ENCODE assay signal across 8 cellular contexts in the genomic region with DNA sequence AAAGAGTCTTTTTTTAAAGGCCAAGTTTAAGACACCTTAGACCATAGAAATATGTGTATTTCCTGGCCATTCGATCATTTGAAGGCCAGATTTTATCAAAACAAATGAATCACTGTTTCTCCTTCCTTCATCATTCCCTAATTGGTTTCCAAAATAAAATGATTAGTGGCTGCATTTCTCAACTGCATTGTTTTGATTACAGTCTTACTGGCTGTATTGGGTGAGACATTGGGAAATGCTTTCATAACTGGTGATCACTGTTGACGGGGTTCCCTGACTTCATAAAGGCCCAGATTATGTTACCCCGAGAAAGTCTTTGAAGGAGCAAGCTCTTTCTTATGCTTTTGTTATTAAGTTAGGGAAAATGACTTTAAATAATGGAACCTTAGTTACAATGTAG. TPM values are rescaled to one million over a fixed set of nuclear protein-coding genes. Genes with fewer than 3 reads are reported as not detected.
A peak's percentile ranks its signal among the peaks of the same experiment; 100 is the strongest.
DNase-seq lines count a peak whose midpoint lies in the region; FAIRE-seq and TF ChIP-seq lines count a peak whose summit lies in the region.
"Not testable (repeated sequence)": the region's sequence is repeated elsewhere in the genome, so short reads cannot be mapped to it uniquely, and the experiment has no call there.

No MANE protein-coding gene starts in this region.

- TF ChIP-seq CTCF in AG09309 (IDR thresholded peaks at IDR 0.05; ENCODE audit: control insufficient read depth, insufficient read depth, low read depth, low read length, missing control alignments); astrocyte (IDR thresholded peaks at IDR 0.05; ENCODE audit: insufficient read depth, low read depth, low read length); endothelial cell of umbilical vein (IDR thresholded peaks at IDR 0.05; ENCODE audit: extremely low read depth in 1 of 2, insufficient read depth in 1 of 2, low read depth in 1 of 2, low read length in 2 of 2); foreskin fibroblast (IDR thresholded peaks at IDR 0.05; ENCODE audit: low read depth, low read length); thyroid gland (IDR thresholded peaks at IDR 0.05): not testable (repeated sequence)

- H3K79me2 ChIP-seq in astrocyte (ENCODE audit: insufficient read depth, low read length) (peaks cover 69% of the 10 kb centered on the region), endothelial cell of umbilical vein (ENCODE audit: control insufficient read depth, insufficient read depth, low read length) (peaks cover 26% of the 10 kb centered on the region)

- not testable (repeated sequence) for H3K36me3 Mint-ChIP-seq in astrocyte (ENCODE audit: low read depth, unreplicated experiment)

- intact Hi-C loops in endothelial cell of umbilical vein (cut with micrococcal nuclease); thyroid gland (cut with DNase I): not testable (repeated sequence)

- BruUV-seq in endothelial cell of umbilical vein (replicated peaks; lab: Mats Ljungman, UMichigan), result not testable (repeated sequence)

- not testable (repeated sequence) for FAIRE-seq in astrocyte (lab: Jason Lieb, UNC); endothelial cell of umbilical vein (lab: Jason Lieb, UNC)

- H3K27me3 Mint-ChIP-seq in astrocyte (ENCODE audit: low read depth, unreplicated experiment), result not testable (repeated sequence)

- not testable (repeated sequence) for H3K27ac Mint-ChIP-seq in astrocyte (ENCODE audit: unreplicated experiment)

- POLR2A ChIA-PET in endothelial cell of umbilical vein (lab: Charles Lee), result not testable (repeated sequence)

- CTCF ChIA-PET in endothelial cell of umbilical vein (lab: Charles Lee), result interaction anchor here (0.9 to 2.2 kb wide), 3 partner anchors 8 to 72 kb away, joined by 3 to 10 read pairs (median 3); no protein-coding TSS in a partner anchor

- dilution Hi-C loops in endothelial cell of umbilical vein (cut with MboI; ENCODE audit: extremely low pct_ligation_motif_present, low sequenced_read_pairs), result not testable (repeated sequence)

- H3K9ac ChIP-seq in astrocyte (ENCODE audit: low read length), result peak overlapping the region; percentile 20
- not testable (repeated sequence) for H3K9ac ChIP-seq in endothelial cell of umbilical vein (replicated peaks; ENCODE audit: extremely low read depth, insufficient read depth, low read length)

- not testable (repeated sequence) for H2AFZ ChIP-seq in astrocyte (ENCODE audit: low read depth, low read length); endothelial cell of umbilical vein (ENCODE audit: low read depth, low read length)

- H3K36me3 ChIP-seq in astrocyte (ENCODE audit: insufficient read depth, low read length); endothelial cell of umbilical vein (ENCODE audit: control insufficient read depth in 2 of 2, extremely low read depth in 1 of 2, insufficient read depth in 2 of 2, low read length in 2 of 2); thyroid gland: not testable (repeated sequence)

- H4K20me1 ChIP-seq in astrocyte (ENCODE audit: insufficient read depth, low read length), result peaks cover 37% of the 10 kb centered on the region
- not testable (repeated sequence) for H4K20me1 ChIP-seq in endothelial cell of umbilical vein (replicated peaks; ENCODE audit: control insufficient read depth, extremely low read depth, insufficient read depth, low read length)

- H3K4me3 Mint-ChIP-seq in astrocyte (ENCODE audit: unreplicated experiment), result not testable (repeated sequence)

- not testable (repeated sequence) for H3K4me1 Mint-ChIP-seq in astrocyte (ENCODE audit: low read depth, unreplicated experiment)

- not testable (repeated sequence) for H3K4me3 ChIP-seq in AG09309 (ENCODE audit: control insufficient read depth, low read depth, low read length); astrocyte (ENCODE audit: insufficient read depth, low read depth, low read length); endothelial cell of umbilical vein (replicated peaks in 1 of 3; ENCODE audit: insufficient read depth in 1 of 3, low read depth in 1 of 3, low read length in 3 of 3); foreskin fibroblast (ENCODE audit: low read depth in 1 of 2, low read length in 2 of 2); thyroid gland (replicated peaks in 1 of 3)

- not testable (repeated sequence) for H3K27me3 ChIP-seq in astrocyte (ENCODE audit: insufficient read depth, low read length); endothelial cell of umbilical vein (ENCODE audit: control insufficient read depth in 2 of 2, insufficient read depth in 2 of 2, low read length in 2 of 2); layer of hippocampus (ENCODE audit: control insufficient read depth, insufficient read depth, low read length); thyroid gland

- H3K9me1 ChIP-seq in endothelial cell of umbilical vein (replicated peaks; ENCODE audit: control insufficient read depth, extremely low read depth, insufficient read depth, low read length), result not testable (repeated sequence)

- H3K27ac ChIP-seq in astrocyte (ENCODE audit: low read depth, low read length) (peak overlapping the region; percentile 25), endothelial cell of umbilical vein (ENCODE audit: insufficient read depth, low read depth, low read length) (peak overlapping the region; percentile 54), layer of hippocampus (ENCODE audit: low read depth, low read length) (peak overlapping the region; percentile 2), thyroid gland (peak overlapping the region; percentile 73 to 92 (median 85))

- not testable (repeated sequence) for H3K9me3 ChIP-seq in astrocyte (ENCODE audit: insufficient read depth, low read depth, low read length); endothelial cell of umbilical vein (replicated peaks; ENCODE audit: control insufficient read depth, insufficient read depth, low read length); thyroid gland

- H3K4me1 ChIP-seq in astrocyte (ENCODE audit: insufficient read depth, low read length) (peaks cover 13% of the 10 kb centered on the region), endothelial cell of umbilical vein (ENCODE audit: control insufficient read depth, extremely low read depth, insufficient read depth, low read length) (peaks cover 27% of the 10 kb centered on the region), thyroid gland (peaks cover 25 to 27% of the 10 kb centered on the region in 2 donors)

- H3K9me3 Mint-ChIP-seq in astrocyte (ENCODE audit: unreplicated experiment), result peaks cover 10% of the 10 kb centered on the region

- not testable (repeated sequence) for TF ChIP-seq POLR2A in endothelial cell of umbilical vein (IDR thresholded peaks at IDR 0.05; ENCODE audit: low read depth, low read length); thyroid gland (IDR thresholded peaks at IDR 0.05)

- peak overlapping the region; percentile 17 for H3K4me2 ChIP-seq in astrocyte (ENCODE audit: low read length)
- peak overlapping the region; percentile 53 for H3K4me2 ChIP-seq in endothelial cell of umbilical vein (ENCODE audit: insufficient read depth, low read length)

- 68 to 74% methylated on average over 3 of the region's 3 CpGs for WGBS in thyroid gland, 2 donors

- DNase-seq in AG09309 (ENCODE audit: low read depth), result peak; percentile 67
- peak; percentile 82 for DNase-seq in HCEC 1CT
- peak; percentile 74 for DNase-seq in astrocyte (ENCODE audit: low read depth)
- peak; percentile 70 for DNase-seq in endothelial cell of umbilical vein (ENCODE audit: low read depth, low spot score)
- DNase-seq in foreskin fibroblast, result peak; percentile 74 to 86
- peak; percentile 37 for DNase-seq in renal cortical epithelial cell (ENCODE audit: low read depth)
- DNase-seq in thyroid gland, result not testable (repeated sequence)

RNA-seq across cellular contexts. Expression of a gene that starts 40.6 kb away (rescaled TPM):
- total RNA-seq in astrocyte (113 and 117 TPM in 2 replicates), endothelial cell of umbilical vein (79.2 and 87.1 TPM in 2 replicates), renal cortical epithelial cell (42.4 and 94.1 TPM in 2 replicates), thyroid gland (10 to 100 TPM; 60.3 to 97.0 (median 79.8) TPM)
- polyA plus RNA-seq in endothelial cell of umbilical vein, result 31.1 and 32.1 TPM in 2 replicates
- polyA plus RNA-seq in endothelial cell of umbilical vein (2011; cell fraction: cytosol; rRNA removed), result 34.6 and 35.8 TPM in 2 replicates
- polyA plus RNA-seq in endothelial cell of umbilical vein (2011; cell fraction: nucleus; rRNA removed), result 51.9 and 57.9 TPM in 2 replicates
- polyA plus RNA-seq in endothelial cell of umbilical vein (2012), result 60.7 and 65.3 TPM in 2 replicates
- 61.8 and 64.1 TPM in 2 replicates for polyA minus RNA-seq in endothelial cell of umbilical vein
- polyA minus RNA-seq in endothelial cell of umbilical vein (2011; cell fraction: cytosol; rRNA and poly(A)+ RNA removed), result 54.0 TPM
- 37.1 and 47.0 TPM in 2 replicates for polyA minus RNA-seq in endothelial cell of umbilical vein (2011; cell fraction: nucleus; rRNA and poly(A)+ RNA removed)

Comparison
In these comparisons a context has a peak if more than half of its experiments do, and no peak if none do; other contexts are left out.
1. H3K27ac ChIP-seq: peak in every context shown above with its lines; median percentile 85 in thyroid gland; 54 in endothelial cell of umbilical vein; 25 in astrocyte; 2 in layer of hippocampus.